ENCODE assay signal across 11 cellular contexts in the genomic region with DNA sequence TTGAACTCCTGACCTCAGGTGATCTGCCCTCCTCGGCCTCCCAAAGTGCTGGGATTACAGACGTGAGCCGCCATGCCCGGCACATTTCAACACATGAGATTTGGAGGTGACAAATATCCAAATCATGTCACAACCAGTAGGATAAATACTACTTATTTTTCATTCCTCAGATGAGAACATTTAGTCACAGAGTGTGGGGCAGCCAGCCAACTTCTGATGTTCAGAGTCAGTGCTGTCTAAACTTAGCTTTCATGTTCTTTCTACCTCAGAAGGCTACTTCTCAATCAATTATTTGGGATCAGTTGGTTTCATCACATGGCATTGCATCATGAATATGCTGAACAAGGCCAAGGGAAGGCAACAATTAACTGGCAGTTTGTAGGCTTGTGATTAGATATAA.
DNase-seq lines count a peak whose midpoint lies in the region; ATAC-seq, FAIRE-seq and TF ChIP-seq lines count a peak whose summit lies in the region.
"Had no signal": no experiment of that assay in that cellular context is flagged by ENCODE, and none has a peak within 500 bp of the region (broad histone marks: within the 10 kb centered on the region; RNA-seq: fewer than 3 reads in every experiment).

No MANE protein-coding gene starts in this region.

- H3K4me1 Mint-ChIP-seq in activated CD8-positive, alpha-beta T cell treated with anti-CD3 and anti-CD28 coated beads for 36 hours (ENCODE audit: low read depth): peaks cover 4% of the 10 kb centered on the region

- H3K4me3 Mint-ChIP-seq in activated CD8-positive, alpha-beta T cell treated with anti-CD3 and anti-CD28 coated beads for 36 hours: no peak overlapping the region

- no peaks in the 10 kb centered on the region for H3K9me3 ChIP-seq in skeletal muscle satellite cell (replicated peaks; ENCODE audit: low read length)
- no peaks in the 10 kb centered on the region for H3K9me3 ChIP-seq in colonic mucosa

- no peak for FAIRE-seq in bronchial epithelial cell (lab: Jason Lieb, UNC)

- H3K4me1 ChIP-seq in skeletal muscle satellite cell (ENCODE audit: control insufficient read depth, insufficient read depth, low read length) (peaks cover 42% of the 10 kb centered on the region), colonic mucosa (no peaks in the 10 kb centered on the region)
- H3K4me1 ChIP-seq: parathyroid adenoma had no signal

- TF ChIP-seq CTCF in bronchial epithelial cell (IDR thresholded peaks at IDR 0.05; ENCODE audit: insufficient read depth, low read length, severe bottlenecking) (no peak), colonic mucosa (IDR thresholded peaks at IDR 0.05) (no peak)
- no peak for TF ChIP-seq CTCF in activated CD8-positive, alpha-beta T cell treated with anti-CD3 and anti-CD28 coated beads for 36 hours (IDR thresholded peaks at IDR 0.05)

- no peak overlapping the region for H3K27ac ChIP-seq in colonic mucosa
- H3K27ac ChIP-seq: parathyroid adenoma had no signal

- H3K36me3 Mint-ChIP-seq in activated CD8-positive, alpha-beta T cell treated with anti-CD3 and anti-CD28 coated beads for 36 hours (ENCODE audit: low read depth): no peaks in the 10 kb centered on the region

- ATAC-seq in activated CD8-positive, alpha-beta T cell treated with anti-CD3 and anti-CD28 coated beads for 36 hours: no peak
- no peak for ATAC-seq in GM21717 (IDR thresholded peaks at IDR 0.05; ENCODE audit: unreplicated experiment)

- peak overlapping the region; percentile 80 for H3K4me2 ChIP-seq in skeletal muscle satellite cell (ENCODE audit: low read length)

- intact Hi-C loops in activated CD8-positive, alpha-beta T cell treated with anti-CD3 and anti-CD28 coated beads for 36 hours (cut with micrococcal nuclease): no loop called here
- intact Hi-C loops in colonic mucosa (cut with DNase I): no loop called here

- POLR2A ChIA-PET in activated CD8-positive, alpha-beta T cell treated with anti-CD3 and anti-CD28 coated beads for 36 hours (lab: Charles Lee): no interaction called here

- H3K9ac ChIP-seq in skeletal muscle satellite cell (ENCODE audit: low read depth, low read length): peak overlapping the region; percentile 35
- H3K9ac ChIP-seq in colonic mucosa (ENCODE audit: low read depth in 2 of 2, low read length in 2 of 2): no peak overlapping the region
- H3K9ac ChIP-seq: parathyroid adenoma had no signal

- H3K27ac Mint-ChIP-seq in activated CD8-positive, alpha-beta T cell treated with anti-CD3 and anti-CD28 coated beads for 36 hours: no peak overlapping the region

- CTCF ChIA-PET in activated CD8-positive, alpha-beta T cell treated with anti-CD3 and anti-CD28 coated beads for 36 hours (lab: Charles Lee): no interaction called here

- no peaks in the 10 kb centered on the region for H3K9me3 Mint-ChIP-seq in activated CD8-positive, alpha-beta T cell treated with anti-CD3 and anti-CD28 coated beads for 36 hours

- H3K27me3 ChIP-seq in bronchial epithelial cell (ENCODE audit: control insufficient read depth, insufficient read depth, low read length) (no peaks in the 10 kb centered on the region), skeletal muscle satellite cell (ENCODE audit: control insufficient read depth, insufficient read depth, low read length) (no peaks in the 10 kb centered on the region), colonic mucosa (no peaks in the 10 kb centered on the region)

- H3K36me3 ChIP-seq in bronchial epithelial cell (ENCODE audit: control insufficient read depth, insufficient read depth, low read length) (no peaks in the 10 kb centered on the region), skeletal muscle satellite cell (ENCODE audit: insufficient read depth, low read length) (no peaks in the 10 kb centered on the region), colonic mucosa (no peaks in the 10 kb centered on the region)

- DNase-seq in GM04503 (ENCODE audit: low read depth) (peak; percentile 47), bronchial epithelial cell (ENCODE audit: low read depth) (peak; percentile 77), hepatic stellate cell (ENCODE audit: low spot score) (peak; percentile 30), T-helper 2 cell (no peak), colonic mucosa (no peak)
- DNase-seq in activated CD8-positive, alpha-beta T cell treated with anti-CD3 and anti-CD28 coated beads for 36 hours: no peak
- DNase-seq: Calu3, KBM-7 had no signal

- H3K4me3 ChIP-seq in bronchial epithelial cell (ENCODE audit: low read depth, low read length): no peak overlapping the region
- H3K4me3 ChIP-seq in skeletal muscle satellite cell (ENCODE audit: low read length): peak overlapping the region; percentile 56
- H3K4me3 ChIP-seq in colonic mucosa: no peak overlapping the region

- H3K27me3 Mint-ChIP-seq in activated CD8-positive, alpha-beta T cell treated with anti-CD3 and anti-CD28 coated beads for 36 hours: peaks cover 2% of the 10 kb centered on the region

Comparison
In these comparisons a context has a peak if more than half of its experiments do, and no peak if none do; other contexts are left out.
1. DNase-seq: peak in GM04503 (single experiment), bronchial epithelial cell (single experiment) and hepatic stellate cell (single experiment); none in T-helper 2 cell (0 of 5), activated CD8-positive, alpha-beta T cell treated with anti-CD3 and anti-CD28 coated beads for 36 hours (single experiment) and colonic mucosa (single experiment).